9 cellular contexts compared by ENCODE assay signal in genomic region chr9:111945216-111945615, GRCh38.
DNase-seq lines count a peak whose midpoint lies in the region; ATAC-seq lines count a peak whose summit lies in the region.
"Had no signal": no experiment of that assay in that cellular context is flagged by ENCODE, and none has a peak within 500 bp of the region (broad histone marks: within the 10 kb centered on the region; RNA-seq: fewer than 3 reads in every experiment).

No MANE protein-coding gene starts in this region.

- no peak overlapping the region for H3K4me3 Mint-ChIP-seq in stimulated activated effector memory CD8-positive, alpha-beta T cell treated with anti-CD3 and anti-CD28 coated beads, Interleukin-12 subunit alpha, Interleukin-12 subunit beta, amount 100 ng/mL, for 72 hours

- peak; percentile 66 for ATAC-seq in HG02870 (IDR thresholded peaks at IDR 0.05; ENCODE audit: unreplicated experiment)
- ATAC-seq in stimulated activated effector memory CD8-positive, alpha-beta T cell treated with anti-CD3 and anti-CD28 coated beads, Interleukin-12 subunit alpha, Interleukin-12 subunit beta, amount 100 ng/mL, for 72 hours, result peak; percentile 58

- peaks cover 14% of the 10 kb centered on the region for H3K4me1 Mint-ChIP-seq in stimulated activated effector memory CD8-positive, alpha-beta T cell treated with anti-CD3 and anti-CD28 coated beads, Interleukin-12 subunit alpha, Interleukin-12 subunit beta, amount 100 ng/mL, for 72 hours

- no peaks in the 10 kb centered on the region for H3K9me3 Mint-ChIP-seq in stimulated activated effector memory CD8-positive, alpha-beta T cell treated with anti-CD3 and anti-CD28 coated beads, Interleukin-12 subunit alpha, Interleukin-12 subunit beta, amount 100 ng/mL, for 72 hours

- H3K27ac Mint-ChIP-seq in stimulated activated effector memory CD8-positive, alpha-beta T cell treated with anti-CD3 and anti-CD28 coated beads, Interleukin-12 subunit alpha, Interleukin-12 subunit beta, amount 100 ng/mL, for 72 hours, result no peak overlapping the region

- H3K36me3 Mint-ChIP-seq in stimulated activated effector memory CD8-positive, alpha-beta T cell treated with anti-CD3 and anti-CD28 coated beads, Interleukin-12 subunit alpha, Interleukin-12 subunit beta, amount 100 ng/mL, for 72 hours, result no peaks in the 10 kb centered on the region

- peak; percentile 52 for DNase-seq in activated CD4-positive, alpha-beta T cell treated with anti-CD3 and anti-CD28 coated beads for 48 hours
- DNase-seq in activated CD4-positive, alpha-beta T cell treated with anti-CD3 and anti-CD28 coated beads, Interleukin-2, amount 50 U/mL, for 1 hour, result no peak
- DNase-seq in activated CD4-positive, alpha-beta T cell treated with anti-CD3 and anti-CD28 coated beads, Interleukin-2, amount 50 U/mL, for 48 hours, result peak; percentile 29 to 42
- no peak for DNase-seq in stimulated activated effector memory CD8-positive, alpha-beta T cell treated with anti-CD3 and anti-CD28 coated beads, Interleukin-12 subunit alpha, Interleukin-12 subunit beta, amount 100 ng/mL, for 72 hours (ENCODE audit: low spot score in 2 of 2)
- DNase-seq in retina, result no peak
- no peak for DNase-seq in NCI-H526 treated with DMSO at 0.1 percent for 48 hours (lab: John Stamatoyannopoulos, UW)
- no peak for DNase-seq in midbrain (lab: John Stamatoyannopoulos, UW)
- DNase-seq: activated CD4-positive, CD25-positive, alpha-beta regulatory T cell treated with anti-CD3 and anti-CD28 coated beads, Interleukin-2, amount 50 U/mL, for 72 hours had no signal

Comparison
In these comparisons a context has a peak if more than half of its experiments do, and no peak if none do; other contexts are left out.
1. DNase-seq: peak in activated CD4-positive, alpha-beta T cell treated with anti-CD3 and anti-CD28 coated beads for 48 hours (single experiment) and activated CD4-positive, alpha-beta T cell treated with anti-CD3 and anti-CD28 coated beads, Interleukin-2, amount 50 U/mL, for 48 hours (2 of 2); none in activated CD4-positive, alpha-beta T cell treated with anti-CD3 and anti-CD28 coated beads, Interleukin-2, amount 50 U/mL, for 1 hour (single experiment), stimulated activated effector memory CD8-positive, alpha-beta T cell treated with anti-CD3 and anti-CD28 coated beads, Interleukin-12 subunit alpha, Interleukin-12 subunit beta, amount 100 ng/mL, for 72 hours (0 of 2), retina (single experiment), NCI-H526 treated with DMSO at 0.1 percent for 48 hours (single experiment) and midbrain (single experiment).